Comparison of ENCODE assay signal across 1 cellular context in genomic region chr9:98538203-98538602, GRCh38.
TF ChIP-seq lines count a peak whose summit lies in the region.

No MANE protein-coding gene starts in this region.

TF ChIP-seq in HepG2, 621 proteins besides CTCF, POLR2A, EP300 and RAD21:
- TF ChIP-seq ZNF512B (CRISPR knock-in tag; IDR thresholded peaks at IDR 0.05; ENCODE audit: borderline replicate concordance) (no peak), TGIF2 (CRISPR knock-in tag; IDR thresholded peaks at IDR 0.05) (no peak), ZNF12 (CRISPR knock-in tag; IDR thresholded peaks at IDR 0.05) (peak; percentile 68; the same call in 1 of the 2 replicates), CENPX (CRISPR knock-in tag; IDR thresholded peaks at IDR 0.05) (no peak), ZNF780A (CRISPR knock-in tag; IDR thresholded peaks at IDR 0.05) (no peak), DMTF1 (CRISPR knock-in tag; IDR thresholded peaks at IDR 0.05) (no peak), TRIM22 (IDR thresholded peaks at IDR 0.05) (no peak), ZNF850 (CRISPR knock-in tag; conservative IDR thresholded peaks at IDR 0.05) (no peak)
